In genomic region chr5:149881069-149881622, GRCh38 we compare ENCODE assay signal across 2 cellular contexts.
A peak's percentile ranks its signal among the peaks of the same experiment; 100 is the strongest.
TF ChIP-seq lines count a peak whose summit lies in the region.

No MANE protein-coding gene starts in this region.

TF ChIP-seq in HEK293, 187 proteins besides CTCF, POLR2A, EP300 and RAD21 (continued from another document):
- TF ChIP-seq ZNF645 (tag by site-specific recombination; IDR thresholded peaks at IDR 0.05) (no peak), ZNF580 (tag by site-specific recombination; IDR thresholded peaks at IDR 0.05) (0 out of 2 replicates have a peak, but pooled peaks have one; percentile 16), ZNF311 (tag by site-specific recombination; IDR thresholded peaks at IDR 0.05; ENCODE audit: borderline replicate concordance) (no peak), ZNF302 (tag by site-specific recombination; IDR thresholded peaks at IDR 0.05; ENCODE audit: low read depth) (no peak), ZNF514 (tag by site-specific recombination; IDR thresholded peaks at IDR 0.05) (no peak), KLF10 (tag by site-specific recombination; IDR thresholded peaks at IDR 0.05) (no peak), ZNF146 (tag by site-specific recombination; IDR thresholded peaks at IDR 0.05) (peak; percentile 88), ZFP41 (tag by site-specific recombination; IDR thresholded peaks at IDR 0.05; ENCODE audit: borderline replicate concordance) (no peak), ZNF513 (tag by site-specific recombination; IDR thresholded peaks at IDR 0.05) (no peak), BCL6B (tag by site-specific recombination; IDR thresholded peaks at IDR 0.05) (no peak), ZNF10 (tag by site-specific recombination; IDR thresholded peaks at IDR 0.05) (no peak), ZNF530 (tag by site-specific recombination; IDR thresholded peaks at IDR 0.05; ENCODE audit: low read depth) (no peak), ZNF692 (tag by site-specific recombination; IDR thresholded peaks at IDR 0.05) (no peak)

TF ChIP-seq in WTC11, 78 proteins besides CTCF, POLR2A, EP300 and RAD21 (continued from another document):
- TF ChIP-seq E2F4 (CRISPR knock-in tag; IDR thresholded peaks at IDR 0.05; ENCODE audit: borderline replicate concordance, low read depth) = no peak
- TF ChIP-seq AFF4 (CRISPR knock-in tag; IDR thresholded peaks at IDR 0.05; ENCODE audit: borderline replicate concordance) = no peak
TF ChIP-seq in WTC11: peak in this region for 0.
